In genomic region chr10:22436893-22437619, GRCh38 we compare ENCODE assay signal across 8 cellular contexts.
DNase-seq lines count a peak whose midpoint lies in the region; ATAC-seq and TF ChIP-seq lines count a peak whose summit lies in the region.

No MANE protein-coding gene starts in this region.

- POLR2A ChIA-PET in T-cell (lab: Charles Lee): interaction anchor here (0.6 to 1.3 kb wide), 9 partner anchors 11 to 434 kb away, joined by 3 to 7 read pairs (median 3); partner anchors contain the start of genes COMMD3 (in 1 of the 2) and DNAJC1 (in 1 of the 2)

- H3K36me3 Mint-ChIP-seq in T-cell: no peaks in the 10 kb centered on the region
- no peaks in the 10 kb centered on the region for H3K36me3 Mint-ChIP-seq in progenitor cell of endocrine pancreas (ENCODE audit: insufficient read depth)

- peak; percentile 78 for ATAC-seq in GM21619 (IDR thresholded peaks at IDR 0.05; ENCODE audit: unreplicated experiment)
- peak; percentile 84 to 90 (median 87) for ATAC-seq in T-cell (replicated peaks in 1 of 4)
- ATAC-seq in left ventricle myocardium superior: peak; percentile 97
- ATAC-seq in upper lobe of right lung: peak; percentile 96

- H3K9me3 ChIP-seq in upper lobe of right lung: no peaks in the 10 kb centered on the region

- peaks cover 6% of the 10 kb centered on the region for H3K27me3 ChIP-seq in upper lobe of right lung

- H3K4me3 Mint-ChIP-seq in T-cell (peak overlapping the region; percentile 95 to 97 (median 96)), progenitor cell of endocrine pancreas (ENCODE audit: low read depth) (peak overlapping the region; percentile 91)

- H3K9me3 Mint-ChIP-seq in T-cell (no peaks in the 10 kb centered on the region), progenitor cell of endocrine pancreas (ENCODE audit: low read depth) (no peaks in the 10 kb centered on the region)

- DNase-seq in ELR (ENCODE audit: low read depth) (peak; percentile 92), KBM-7 (peak; percentile 88), T-cell (peak; percentile 84 to 93 (median 89)), amniotic stem cell (lab: John Stamatoyannopoulos, UW) (peak; percentile 25), left ventricle myocardium superior (peak; percentile 96), progenitor cell of endocrine pancreas (ENCODE audit: low spot score, unreplicated experiment) (peak; percentile 79), upper lobe of right lung (peak; percentile 96)

- peaks cover 25 to 36% (median 35%) of the 10 kb centered on the region in 3 donors for H3K4me1 Mint-ChIP-seq in T-cell
- peaks cover 29% of the 10 kb centered on the region for H3K4me1 Mint-ChIP-seq in progenitor cell of endocrine pancreas (ENCODE audit: low read depth)

- H3K36me3 ChIP-seq in upper lobe of right lung: no peaks in the 10 kb centered on the region

- in situ Hi-C loops in KBM-7 (cut with MboI; ENCODE audit: low pct_unique_long_range_greater_than_20kb, low sequenced_read_pairs): no loop called here

- CTCF ChIA-PET in T-cell (lab: Charles Lee): interaction anchor here in 1 of 2 donors (0.6 to 1.2 kb wide), 4 partner anchors 121 to 433 kb away, joined by 3 to 6 read pairs (median 4); partner anchors contain the start of gene COMMD3

- H3K27me3 Mint-ChIP-seq in T-cell: peaks cover 0 to 1% of the 10 kb centered on the region in 2 donors
- no peaks in the 10 kb centered on the region for H3K27me3 Mint-ChIP-seq in progenitor cell of endocrine pancreas

- H3K27ac Mint-ChIP-seq in T-cell (peak overlapping the region; percentile 98 to 100), progenitor cell of endocrine pancreas (peak overlapping the region; percentile 98)

- peaks cover 19% of the 10 kb centered on the region for H3K4me1 ChIP-seq in upper lobe of right lung

- peak; percentile 31 for TF ChIP-seq CTCF in progenitor cell of endocrine pancreas (IDR thresholded peaks at IDR 0.05; ENCODE audit: unreplicated experiment)
- no peak for TF ChIP-seq CTCF in upper lobe of right lung (IDR thresholded peaks at IDR 0.05)

- intact Hi-C loops in left ventricle myocardium superior (cut with micrococcal nuclease) (no loop called here), upper lobe of right lung (cut with DNase I) (no loop called here)

- H3K27ac ChIP-seq in upper lobe of right lung: peak overlapping the region; percentile 99

- peak overlapping the region; percentile 82 for H3K4me3 ChIP-seq in upper lobe of right lung

Comparison
In these comparisons a context has a peak if more than half of its experiments do, and no peak if none do; other contexts are left out.
1. Peak in every context shown above with its lines: DNase-seq, ATAC-seq, H3K4me3 ChIP-seq and H3K27ac ChIP-seq.
2. DNase-seq: peak in every context shown above with its lines; median percentile 96 in left ventricle myocardium superior; 96 in upper lobe of right lung; 92 in ELR; 89 in T-cell; 88 in KBM-7; 79 in progenitor cell of endocrine pancreas; 25 in amniotic stem cell.